In genomic region chr17:45092932-45093430, GRCh38 we compare ENCODE assay signal across 8 cellular contexts. TPM values are rescaled to one million over a fixed set of nuclear protein-coding genes. Genes with fewer than 3 reads are reported as not detected.
DNase-seq lines count a peak whose midpoint lies in the region; ATAC-seq and FAIRE-seq lines count a peak whose summit lies in the region.

No MANE protein-coding gene starts in this region.

- peaks cover 20% of the 10 kb centered on the region for H3K4me1 ChIP-seq in mesodermal cell (ENCODE audit: control insufficient read depth, insufficient read depth, low read length, poor library complexity, severe bottlenecking)

- no peak for ATAC-seq in GM18861 (IDR thresholded peaks at IDR 0.05; ENCODE audit: unreplicated experiment)

- no peaks in the 10 kb centered on the region for H3K27me3 Mint-ChIP-seq in activated T-helper 1 cell treated with anti-CD3 and anti-CD28 coated beads, Interleukin-12 subunit alpha, Interleukin-12 subunit beta, Interleukin-2, Interleukin-4 antibody, amounts not matched to agents 30 ng/mL and 10 ng/mL and 1 ng/mL, durations not matched to agents 14 hours and 24 hours and 36 hours (ENCODE audit: insufficient read depth)

- H3K4me1 Mint-ChIP-seq in activated T-helper 1 cell treated with anti-CD3 and anti-CD28 coated beads, Interleukin-12 subunit alpha, Interleukin-12 subunit beta, Interleukin-2, Interleukin-4 antibody, amounts not matched to agents 30 ng/mL and 10 ng/mL and 1 ng/mL, durations not matched to agents 14 hours and 24 hours and 36 hours (ENCODE audit: low read depth), result no peaks in the 10 kb centered on the region

- H3K27ac ChIP-seq in mesodermal cell (ENCODE audit: low read depth, low read length, severe bottlenecking), result peak overlapping the region; percentile 96

- intact Hi-C loops in activated T-helper 1 cell treated with anti-CD3 and anti-CD28 coated beads, Interleukin-12 subunit alpha, Interleukin-12 subunit beta, Interleukin-2, Interleukin-4 antibody, amounts not matched to agents 30 ng/mL and 10 ng/mL and 1 ng/mL, durations not matched to agents 14 hours and 24 hours and 36 hours (cut with micrococcal nuclease), result no loop called here

- no peak overlapping the region for H3K27ac Mint-ChIP-seq in activated T-helper 1 cell treated with anti-CD3 and anti-CD28 coated beads, Interleukin-12 subunit alpha, Interleukin-12 subunit beta, Interleukin-2, Interleukin-4 antibody, amounts not matched to agents 30 ng/mL and 10 ng/mL and 1 ng/mL, durations not matched to agents 14 hours and 24 hours and 36 hours

- no peak overlapping the region for H3K4me3 ChIP-seq in mesodermal cell (ENCODE audit: extremely low read depth, insufficient read depth, low read length, poor library complexity, severe bottlenecking)

- no peaks in the 10 kb centered on the region for H3K9me3 Mint-ChIP-seq in activated T-helper 1 cell treated with anti-CD3 and anti-CD28 coated beads, Interleukin-12 subunit alpha, Interleukin-12 subunit beta, Interleukin-2, Interleukin-4 antibody, amounts not matched to agents 30 ng/mL and 10 ng/mL and 1 ng/mL, durations not matched to agents 14 hours and 24 hours and 36 hours

- FAIRE-seq in endometrium (lab: Jason Lieb, UNC) (peak; percentile 84), urothelium cell line (lab: Jason Lieb, UNC) (peak; percentile 98)

- no peak overlapping the region for H3K4me3 Mint-ChIP-seq in activated T-helper 1 cell treated with anti-CD3 and anti-CD28 coated beads, Interleukin-12 subunit alpha, Interleukin-12 subunit beta, Interleukin-2, Interleukin-4 antibody, amounts not matched to agents 30 ng/mL and 10 ng/mL and 1 ng/mL, durations not matched to agents 14 hours and 24 hours and 36 hours

- H3K36me3 ChIP-seq in mesodermal cell (ENCODE audit: control insufficient read depth, insufficient read depth, low read length), result peaks cover 90% of the 10 kb centered on the region

- peaks cover 7% of the 10 kb centered on the region for H3K9me3 ChIP-seq in mesodermal cell (ENCODE audit: control insufficient read depth, low read length)

- peak; percentile 97 for DNase-seq in NCI-H226
- peak; percentile 97 for DNase-seq in urothelium cell line (ENCODE audit: low spot score)
- no peak for DNase-seq in activated T-helper 1 cell treated with anti-CD3 and anti-CD28 coated beads, Interleukin-12 subunit alpha, Interleukin-12 subunit beta, Interleukin-2, Interleukin-4 antibody, amounts not matched to agents 30 ng/mL and 10 ng/mL and 1 ng/mL, durations not matched to agents 14 hours and 24 hours and 36 hours (ENCODE audit: low spot score)
- no peak for DNase-seq in NOMO-1 treated with dmso at 0.1 percent for 144 hours (lab: John Stamatoyannopoulos, UW; ENCODE audit: unreplicated experiment)
- no peak for DNase-seq in iPS-NIHi11 (ENCODE audit: low spot score)

- peaks cover 47% of the 10 kb centered on the region for H3K36me3 Mint-ChIP-seq in activated T-helper 1 cell treated with anti-CD3 and anti-CD28 coated beads, Interleukin-12 subunit alpha, Interleukin-12 subunit beta, Interleukin-2, Interleukin-4 antibody, amounts not matched to agents 30 ng/mL and 10 ng/mL and 1 ng/mL, durations not matched to agents 14 hours and 24 hours and 36 hours (ENCODE audit: low read depth)

- 74 to 75% methylated on average over 4 to 5 of the region's 5 CpGs for WGBS in mesodermal cell (ENCODE audit: insufficient coverage in 2 of 2), 2 experiments

RNA-seq across cellular contexts. Expression of gene NMT1, which starts 31.9 kb away (rescaled TPM):
- 166 TPM for polyA plus RNA-seq in mesodermal cell (2013, experiment 1 of 2)
- 152 TPM for polyA plus RNA-seq in mesodermal cell (2013, experiment 2 of 2)
- total RNA-seq in activated T-helper 1 cell treated with anti-CD3 and anti-CD28 coated beads, Interleukin-12 subunit alpha, Interleukin-12 subunit beta, Interleukin-2, Interleukin-4 antibody, amounts not matched to agents 30 ng/mL and 10 ng/mL and 1 ng/mL, durations not matched to agents 14 hours and 24 hours and 36 hours, result 168 and 173 TPM in 2 replicates

RNA-seq across cellular contexts. Expression of gene PLCD3, which starts 39.3 kb away (rescaled TPM):
- polyA plus RNA-seq in mesodermal cell (2013, experiment 1 of 2), result 31.6 TPM
- polyA plus RNA-seq in mesodermal cell (2013, experiment 2 of 2), result 24.0 TPM
- 2.4 and 4.3 TPM in 2 replicates for total RNA-seq in activated T-helper 1 cell treated with anti-CD3 and anti-CD28 coated beads, Interleukin-12 subunit alpha, Interleukin-12 subunit beta, Interleukin-2, Interleukin-4 antibody, amounts not matched to agents 30 ng/mL and 10 ng/mL and 1 ng/mL, durations not matched to agents 14 hours and 24 hours and 36 hours

RNA-seq across cellular contexts. Expression of gene DCAKD, which starts 41.5 kb away (rescaled TPM):
- 50.4 TPM for polyA plus RNA-seq in mesodermal cell (2013, experiment 1 of 2)
- polyA plus RNA-seq in mesodermal cell (2013, experiment 2 of 2), result 39.5 TPM
- total RNA-seq in activated T-helper 1 cell treated with anti-CD3 and anti-CD28 coated beads, Interleukin-12 subunit alpha, Interleukin-12 subunit beta, Interleukin-2, Interleukin-4 antibody, amounts not matched to agents 30 ng/mL and 10 ng/mL and 1 ng/mL, durations not matched to agents 14 hours and 24 hours and 36 hours, result 24.0 and 24.9 TPM in 2 replicates

RNA-seq across cellular contexts. Expression of gene ACBD4, which starts 42.5 kb away (rescaled TPM):
- 4.9 TPM for polyA plus RNA-seq in mesodermal cell (2013, experiment 1 of 2)
- polyA plus RNA-seq in mesodermal cell (2013, experiment 2 of 2), result 3.6 TPM
- 11.3 and 12.5 TPM in 2 replicates for total RNA-seq in activated T-helper 1 cell treated with anti-CD3 and anti-CD28 coated beads, Interleukin-12 subunit alpha, Interleukin-12 subunit beta, Interleukin-2, Interleukin-4 antibody, amounts not matched to agents 30 ng/mL and 10 ng/mL and 1 ng/mL, durations not matched to agents 14 hours and 24 hours and 36 hours

RNA-seq across cellular contexts. Expression of gene HEXIM1, which starts 55.3 kb away (rescaled TPM):
- polyA plus RNA-seq in mesodermal cell (2013, experiment 1 of 2), result 19.6 TPM
- polyA plus RNA-seq in mesodermal cell (2013, experiment 2 of 2), result 17.0 TPM
- 65.9 and 67.9 TPM in 2 replicates for total RNA-seq in activated T-helper 1 cell treated with anti-CD3 and anti-CD28 coated beads, Interleukin-12 subunit alpha, Interleukin-12 subunit beta, Interleukin-2, Interleukin-4 antibody, amounts not matched to agents 30 ng/mL and 10 ng/mL and 1 ng/mL, durations not matched to agents 14 hours and 24 hours and 36 hours

Comparison
In these comparisons a context has a peak if more than half of its experiments do, and no peak if none do; other contexts are left out.
1. DNase-seq: peak in NCI-H226 (single experiment) and urothelium cell line (single experiment); none in activated T-helper 1 cell treated with anti-CD3 and anti-CD28 coated beads, Interleukin-12 subunit alpha, Interleukin-12 subunit beta, Interleukin-2, Interleukin-4 antibody, amounts not matched to agents 30 ng/mL and 10 ng/mL and 1 ng/mL, durations not matched to agents 14 hours and 24 hours and 36 hours (single experiment), NOMO-1 treated with dmso at 0.1 percent for 144 hours (single experiment) and iPS-NIHi11 (single experiment).